Comparison of ENCODE assay signal across 19 cellular contexts in the genomic region with DNA sequence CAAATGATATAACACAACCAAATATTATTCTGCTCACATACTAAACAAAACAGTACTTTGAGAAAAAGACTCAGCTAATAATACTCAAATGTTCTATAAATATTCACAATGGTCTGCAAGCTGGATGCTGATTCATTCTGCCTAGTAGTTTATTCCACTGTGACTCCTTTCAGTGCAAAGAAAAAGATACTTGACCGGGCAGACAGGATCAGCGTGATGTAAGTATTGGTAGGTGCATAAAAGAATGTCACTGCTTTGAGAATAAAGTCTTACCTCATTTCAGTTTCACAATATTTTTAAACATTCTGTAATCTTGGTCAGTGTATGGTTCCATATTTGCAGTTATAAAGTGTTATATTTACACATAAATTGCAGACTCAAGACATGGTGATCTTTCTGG.
DNase-seq lines count a peak whose midpoint lies in the region; ATAC-seq, FAIRE-seq and TF ChIP-seq lines count a peak whose summit lies in the region.
"Had no signal": no experiment of that assay in that cellular context is flagged by ENCODE, and none has a peak within 500 bp of the region (broad histone marks: within the 10 kb centered on the region; RNA-seq: fewer than 3 reads in every experiment).

No MANE protein-coding gene starts in this region.

- DNase-seq in GM03348 (ENCODE audit: low spot score) (peak; percentile 12), bronchial epithelial cell (ENCODE audit: low read depth) (peak; percentile 41), fibroblast of pulmonary artery (ENCODE audit: low read depth) (peak; percentile 13), osteoblast (ENCODE audit: insufficient read length, low spot score, missing footprints) (peak; percentile 58), T-helper 17 cell (no peak), lower leg skin (ENCODE audit: low spot score in 2 of 2) (no peak)
- no peak for DNase-seq in stimulated activated effector memory CD8-positive, alpha-beta T cell treated with anti-CD3 and anti-CD28 coated beads, Interleukin-12 subunit alpha, Interleukin-12 subunit beta, amount 100 ng/mL, for 72 hours (ENCODE audit: low spot score in 2 of 2)
- DNase-seq: BE2C; CD4-positive, CD25-positive, alpha-beta regulatory T cell; COR-L47; GDM1; NCI-H1092 treated with DMSO at 0.1 percent for 48 hours; NCI-H510A; NCI-H82; OCI-M1; RPMI8226; SHP77 treated with DMSO at 0.1 percent for 48 hours had no signal

- no peak for TF ChIP-seq POLR2A in lower leg skin (IDR thresholded peaks at IDR 0.05)

- no peaks in the 10 kb centered on the region for H4K20me1 ChIP-seq in osteoblast (ENCODE audit: insufficient read depth, low read length)

- H3K4me1 Mint-ChIP-seq in T-helper 17 cell, result no peaks in the 10 kb centered on the region
- no peaks in the 10 kb centered on the region for H3K4me1 Mint-ChIP-seq in stimulated activated effector memory CD8-positive, alpha-beta T cell treated with anti-CD3 and anti-CD28 coated beads, Interleukin-12 subunit alpha, Interleukin-12 subunit beta, amount 100 ng/mL, for 72 hours
- H3K4me1 Mint-ChIP-seq: CD4-positive, CD25-positive, alpha-beta regulatory T cell had no signal

- no peak overlapping the region for H3K27ac Mint-ChIP-seq in T-helper 17 cell
- no peak overlapping the region for H3K27ac Mint-ChIP-seq in stimulated activated effector memory CD8-positive, alpha-beta T cell treated with anti-CD3 and anti-CD28 coated beads, Interleukin-12 subunit alpha, Interleukin-12 subunit beta, amount 100 ng/mL, for 72 hours
- H3K27ac Mint-ChIP-seq: CD4-positive, CD25-positive, alpha-beta regulatory T cell had no signal

- FAIRE-seq in bronchial epithelial cell (lab: Jason Lieb, UNC), result no peak
- FAIRE-seq: H1 had no signal

- peak overlapping the region; percentile 58 for H3K27ac ChIP-seq in osteoblast (ENCODE audit: low read depth, low read length)

- no peaks in the 10 kb centered on the region for H3K9me3 Mint-ChIP-seq in stimulated activated effector memory CD8-positive, alpha-beta T cell treated with anti-CD3 and anti-CD28 coated beads, Interleukin-12 subunit alpha, Interleukin-12 subunit beta, amount 100 ng/mL, for 72 hours

- H3K36me3 ChIP-seq in bronchial epithelial cell (ENCODE audit: control insufficient read depth, insufficient read depth, low read length) (no peaks in the 10 kb centered on the region), osteoblast (ENCODE audit: insufficient read depth, low read length) (no peaks in the 10 kb centered on the region)
- H3K36me3 ChIP-seq: BE2C had no signal

- peak overlapping the region; percentile 66 for H2AFZ ChIP-seq in osteoblast (ENCODE audit: low read length)

- H3K27me3 ChIP-seq in bronchial epithelial cell (ENCODE audit: control insufficient read depth, insufficient read depth, low read length) (no peaks in the 10 kb centered on the region), osteoblast (ENCODE audit: insufficient read depth, low read length) (no peaks in the 10 kb centered on the region)
- H3K27me3 ChIP-seq: BE2C had no signal

- H3K4me3 ChIP-seq in bronchial epithelial cell (ENCODE audit: low read depth, low read length) (no peak overlapping the region), fibroblast of pulmonary artery (replicated peaks; ENCODE audit: low read depth, low read length) (no peak overlapping the region), osteoblast (ENCODE audit: insufficient read depth, low read length) (no peak overlapping the region), lower leg skin (ENCODE audit: low read depth, poor library complexity, severe bottlenecking) (no peak overlapping the region)

- intact Hi-C loops in lower leg skin (cut with DNase I; ENCODE audit: low total_unique reads), result no loop called here

- H3K27me3 Mint-ChIP-seq in T-helper 17 cell, result no peaks in the 10 kb centered on the region
- H3K27me3 Mint-ChIP-seq: CD4-positive, CD25-positive, alpha-beta regulatory T cell had no signal

- no peaks in the 10 kb centered on the region for H3K36me3 Mint-ChIP-seq in T-helper 17 cell (ENCODE audit: low read depth)
- H3K36me3 Mint-ChIP-seq in stimulated activated effector memory CD8-positive, alpha-beta T cell treated with anti-CD3 and anti-CD28 coated beads, Interleukin-12 subunit alpha, Interleukin-12 subunit beta, amount 100 ng/mL, for 72 hours, result no peaks in the 10 kb centered on the region
- H3K36me3 Mint-ChIP-seq: CD4-positive, CD25-positive, alpha-beta regulatory T cell had no signal

- H3K4me3 Mint-ChIP-seq in T-helper 17 cell, result no peak overlapping the region
- no peak overlapping the region for H3K4me3 Mint-ChIP-seq in stimulated activated effector memory CD8-positive, alpha-beta T cell treated with anti-CD3 and anti-CD28 coated beads, Interleukin-12 subunit alpha, Interleukin-12 subunit beta, amount 100 ng/mL, for 72 hours
- H3K4me3 Mint-ChIP-seq: CD4-positive, CD25-positive, alpha-beta regulatory T cell had no signal

- no peak overlapping the region for H3K4me2 ChIP-seq in osteoblast (ENCODE audit: insufficient read depth, low read length)

- ATAC-seq in T-helper 17 cell (no peak), HG03439 (IDR thresholded peaks at IDR 0.05; ENCODE audit: unreplicated experiment) (no peak)
- no peak for ATAC-seq in stimulated activated effector memory CD8-positive, alpha-beta T cell treated with anti-CD3 and anti-CD28 coated beads, Interleukin-12 subunit alpha, Interleukin-12 subunit beta, amount 100 ng/mL, for 72 hours

- no peaks in the 10 kb centered on the region for H3K79me2 ChIP-seq in osteoblast (ENCODE audit: insufficient read depth, low read length)

- TF ChIP-seq CTCF in bronchial epithelial cell (IDR thresholded peaks at IDR 0.05; ENCODE audit: insufficient read depth, low read length, severe bottlenecking) (no peak), fibroblast of pulmonary artery (IDR thresholded peaks at IDR 0.05; ENCODE audit: low read length, missing control alignments) (no peak), osteoblast (IDR thresholded peaks at IDR 0.05; ENCODE audit: extremely low read depth, low read depth, low read length) (no peak), lower leg skin (IDR thresholded peaks at IDR 0.05) (no peak)

- peaks cover 7% of the 10 kb centered on the region for H3K4me1 ChIP-seq in osteoblast (ENCODE audit: insufficient read depth, low read length)

- H3K9me3 ChIP-seq in osteoblast (ENCODE audit: low read depth, low read length), result no peaks in the 10 kb centered on the region
- no peaks in the 10 kb centered on the region for H3K9me3 ChIP-seq in T-helper 17 cell (ENCODE audit: control insufficient read depth, low read length, poor library complexity, severe bottlenecking)

- WGBS in lower leg skin, 2 donors, result 77 to 92% methylated on average over 2 of the region's 2 CpGs

Comparison
In these comparisons a context has a peak if more than half of its experiments do, and no peak if none do; other contexts are left out.
1. DNase-seq: peak in GM03348 (single experiment), bronchial epithelial cell (single experiment), fibroblast of pulmonary artery (single experiment) and osteoblast (single experiment); none in T-helper 17 cell (0 of 3), lower leg skin (0 of 2) and stimulated activated effector memory CD8-positive, alpha-beta T cell treated with anti-CD3 and anti-CD28 coated beads, Interleukin-12 subunit alpha, Interleukin-12 subunit beta, amount 100 ng/mL, for 72 hours (0 of 2).